Comparison of ENCODE assay signal across 1 cellular context in the genomic region with DNA sequence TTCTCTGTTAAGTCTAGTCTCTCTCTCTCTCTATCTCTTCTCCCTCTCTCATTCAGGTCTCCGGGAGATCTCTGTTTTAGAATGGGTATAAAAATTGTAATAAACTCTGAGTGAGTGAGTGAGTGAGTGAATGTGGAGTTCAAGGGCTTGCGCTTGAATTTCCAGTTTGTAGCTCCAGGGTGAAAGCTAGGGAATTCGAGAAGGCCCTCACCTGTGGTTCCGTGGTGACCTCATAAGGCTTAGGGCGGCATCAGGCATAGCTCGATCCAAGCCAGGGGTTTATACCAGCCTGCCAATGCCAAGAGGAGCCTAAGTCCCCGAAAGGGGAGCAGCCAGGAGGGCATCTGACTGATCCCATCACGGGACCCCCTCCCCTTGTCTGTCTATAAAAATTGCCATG.
TF ChIP-seq lines count a peak whose summit lies in the region.

No MANE protein-coding gene starts in this region.

TF ChIP-seq in GM12878, 131 proteins besides CTCF, POLR2A, EP300 and RAD21:
- TF ChIP-seq, protein P1, sequence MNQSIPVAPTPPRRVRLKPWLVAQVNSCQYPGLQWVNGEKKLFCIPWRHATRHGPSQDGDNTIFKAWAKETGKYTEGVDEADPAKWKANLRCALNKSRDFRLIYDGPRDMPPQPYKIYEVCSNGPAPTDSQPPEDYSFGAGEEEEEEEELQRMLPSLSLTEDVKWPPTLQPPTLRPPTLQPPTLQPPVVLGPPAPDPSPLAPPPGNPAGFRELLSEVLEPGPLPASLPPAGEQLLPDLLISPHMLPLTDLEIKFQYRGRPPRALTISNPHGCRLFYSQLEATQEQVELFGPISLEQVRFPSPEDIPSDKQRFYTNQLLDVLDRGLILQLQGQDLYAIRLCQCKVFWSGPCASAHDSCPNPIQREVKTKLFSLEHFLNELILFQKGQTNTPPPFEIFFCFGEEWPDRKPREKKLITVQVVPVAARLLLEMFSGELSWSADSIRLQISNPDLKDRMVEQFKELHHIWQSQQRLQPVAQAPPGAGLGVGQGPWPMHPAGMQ (IDR thresholded peaks at IDR 0.05; ENCODE audit: borderline replicate concordance) = no peak
- TF ChIP-seq WRNIP1 (IDR thresholded peaks at IDR 0.05; ENCODE audit: borderline replicate concordance, low read depth, low read length) = no peak
- TF ChIP-seq ESRRA (IDR thresholded peaks at IDR 0.05; ENCODE audit: low read length) = no peak
- TF ChIP-seq NFIC (IDR thresholded peaks at IDR 0.05; ENCODE audit: low read depth, low read length) = no peak
- TF ChIP-seq STAT1 (conservative IDR thresholded peaks at IDR 0.05) = no peak
- TF ChIP-seq NR2C1 (IDR thresholded peaks at IDR 0.05) = no peak
- no peak for TF ChIP-seq BCL11A (IDR thresholded peaks at IDR 0.05; ENCODE audit: low read depth, low read length)
